ENCODE assay signal across 17 cellular contexts in genomic region chr9:83466877-83467276, GRCh38.
"Had no signal": no experiment of that assay in that cellular context is flagged by ENCODE, and none has a peak within 500 bp of the region (broad histone marks: within the 10 kb centered on the region; RNA-seq: fewer than 3 reads in every experiment).

No MANE protein-coding gene starts in this region.

- H3K4me1 Mint-ChIP-seq: immature natural killer cell had no signal

- H3K9me3 ChIP-seq: ascending aorta, psoas muscle, sigmoid colon, suprapubic skin had no signal

- DNase-seq: activated effector memory CD4-positive, alpha-beta T cell treated with Interleukin-2 at 50 U/mL for 16 hours; activated naive CD8-positive, alpha-beta T cell treated with anti-CD3 and anti-CD28 coated beads for 36 hours; activated T-cell treated with anti-CD3 and anti-CD28 coated beads, Interleukin-2, amount 50 U/mL, for 24 hours; foreskin fibroblast; immature natural killer cell; left cardiac atrium; naive thymus-derived CD4-positive, alpha-beta T cell; psoas muscle; sigmoid colon; stimulated activated CD4-positive, alpha-beta T cell treated with anti-CD3 and anti-CD28 coated beads, Interleukin-12 subunit alpha, Interleukin-12 subunit beta, amount 100 ng/mL, for 4 hours; stimulated activated naive CD8-positive, alpha-beta T cell treated with anti-CD3 and anti-CD28 coated beads, Interleukin-15, Interleukin-2, amounts not matched to agents 100 U/mL and 50 U/mL, for 24 hours; T-helper 2 cell had no signal

- H3K36me3 Mint-ChIP-seq: type B pancreatic cell had no signal

- H3K4me3 Mint-ChIP-seq: activated naive CD8-positive, alpha-beta T cell treated with anti-CD3 and anti-CD28 coated beads for 36 hours; activated T-cell treated with anti-CD3 and anti-CD28 coated beads, Interleukin-2, amount 50 U/mL, for 24 hours; immature natural killer cell; naive thymus-derived CD4-positive, alpha-beta T cell; type B pancreatic cell had no signal

- H3K9me3 Mint-ChIP-seq: activated naive CD8-positive, alpha-beta T cell treated with anti-CD3 and anti-CD28 coated beads for 36 hours; activated T-cell treated with anti-CD3 and anti-CD28 coated beads, Interleukin-2, amount 50 U/mL, for 24 hours; immature natural killer cell; type B pancreatic cell had no signal

- ATAC-seq: esophagus mucosa; left cardiac atrium; naive thymus-derived CD4-positive, alpha-beta T cell; psoas muscle; stimulated activated naive CD8-positive, alpha-beta T cell treated with anti-CD3 and anti-CD28 coated beads, Interleukin-15, Interleukin-2, amounts not matched to agents 100 U/mL and 50 U/mL, for 24 hours had no signal

- H3K4me3 ChIP-seq: ascending aorta, lung, psoas muscle, sigmoid colon, suprapubic skin had no signal

- H3K27me3 ChIP-seq: ascending aorta, sigmoid colon, suprapubic skin had no signal

- H3K27me3 Mint-ChIP-seq: activated naive CD8-positive, alpha-beta T cell treated with anti-CD3 and anti-CD28 coated beads for 36 hours; activated T-cell treated with anti-CD3 and anti-CD28 coated beads, Interleukin-2, amount 50 U/mL, for 24 hours had no signal

- H3K27ac ChIP-seq: ascending aorta, psoas muscle, sigmoid colon, suprapubic skin had no signal

- H3K27ac Mint-ChIP-seq: activated naive CD8-positive, alpha-beta T cell treated with anti-CD3 and anti-CD28 coated beads for 36 hours; activated T-cell treated with anti-CD3 and anti-CD28 coated beads, Interleukin-2, amount 50 U/mL, for 24 hours; immature natural killer cell; naive thymus-derived CD4-positive, alpha-beta T cell; type B pancreatic cell had no signal

- H3K4me1 ChIP-seq: ascending aorta, suprapubic skin had no signal

- H3K36me3 ChIP-seq: ascending aorta, sigmoid colon, suprapubic skin had no signal
